In the genomic region with DNA sequence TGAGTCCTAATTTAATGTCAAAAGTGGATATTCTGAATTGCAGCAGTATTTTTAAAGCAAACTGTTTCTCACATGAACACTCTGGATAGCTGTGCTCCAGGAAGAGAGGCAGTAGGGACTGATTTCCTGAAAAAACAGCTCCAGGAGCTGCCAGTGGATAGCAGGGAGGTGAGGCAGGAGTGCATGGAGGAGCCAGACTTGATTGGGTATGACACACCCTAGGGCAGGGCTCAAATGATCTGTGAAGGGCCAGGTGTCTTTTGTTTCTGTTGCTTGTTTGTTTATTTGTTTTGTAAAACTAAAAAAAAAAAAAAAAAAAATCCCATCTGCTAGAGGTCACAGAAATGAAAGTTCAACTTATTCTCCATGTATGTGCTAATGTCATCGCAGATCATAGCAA, we compare ENCODE assay signal across 19 cellular contexts.
A peak's percentile ranks its signal among the peaks of the same experiment; 100 is the strongest.
DNase-seq lines count a peak whose midpoint lies in the region; ATAC-seq, FAIRE-seq and TF ChIP-seq lines count a peak whose summit lies in the region.
"Had no signal": no experiment of that assay in that cellular context is flagged by ENCODE, and none has a peak within 500 bp of the region (broad histone marks: within the 10 kb centered on the region; RNA-seq: fewer than 3 reads in every experiment).

No MANE protein-coding gene starts in this region.

- no peak overlapping the region for H3K56ac ChIP-seq in mesendoderm (ENCODE audit: low read length)

- 76 to 91% (median 87%) methylated on average over 1 of the region's 1 CpG for WGBS in spleen, 5 donors
- WGBS in mesendoderm (ENCODE audit: extremely low coverage, insufficient coverage, low lambda C conversion rate) = no CpG with 5 or more reads among the region's 1 CpG

- no peak overlapping the region for H4K5ac ChIP-seq in mesendoderm (ENCODE audit: low read length)

- intact Hi-C loops in spleen (cut with DNase I; ENCODE audit: low total_unique reads) = no loop called here

- no peak for TF ChIP-seq POLR2A in spleen (IDR thresholded peaks at IDR 0.05)

- no peak overlapping the region for H2BK5ac ChIP-seq in mesendoderm (ENCODE audit: low read length)

- CTCF ChIA-PET in HEK293 (lab: Yijun Ruan, JAX) = interaction anchor here (0.5 to 0.6 kb wide), 2 partner anchors 126 to 135 kb away, joined by 3 read pairs; no protein-coding TSS in a partner anchor

- H3K27me3 ChIP-seq in SJSA1 (replicated peaks) (no peaks in the 10 kb centered on the region), foreskin keratinocyte (no peaks in the 10 kb centered on the region), spleen (replicated peaks in 1 of 7) (no peaks in the 10 kb centered on the region), mesendoderm (ENCODE audit: insufficient read depth, low read length, poor library complexity) (no peaks in the 10 kb centered on the region)

- H3K23ac ChIP-seq in mesendoderm (ENCODE audit: low read length) = no peak overlapping the region

- H2BK15ac ChIP-seq in mesendoderm (replicated peaks; ENCODE audit: low read depth) = no peak overlapping the region

- H3K27ac ChIP-seq in 22Rv1 = peak overlapping the region; percentile 43; the same call in 1 of the 2 replicates
- H3K27ac ChIP-seq in HEK293 (ENCODE audit: extremely low read depth, low read depth, low read length) = no peak overlapping the region
- peak overlapping the region; percentile 99 for H3K27ac ChIP-seq in SJSA1
- peak overlapping the region; percentile 98 for H3K27ac ChIP-seq in foreskin keratinocyte
- H3K27ac ChIP-seq in spleen = peak overlapping the region in 3 of 8 donors; percentile 34 to 63 (median 57)
- no peak overlapping the region for H3K27ac ChIP-seq in mesendoderm (ENCODE audit: low read depth, low read length)

- H3K9ac ChIP-seq in mesendoderm (ENCODE audit: low read length) = no peak overlapping the region

- no peak for FAIRE-seq in GM19239 (lab: Jason Lieb, UNC)
- FAIRE-seq: K562 had no signal

- H3K36me3 ChIP-seq in HEK293 (ENCODE audit: control insufficient read depth in 2 of 2, insufficient read depth in 1 of 2, low read length in 2 of 2) (no peaks in the 10 kb centered on the region), SJSA1 (no peaks in the 10 kb centered on the region), spleen (no peaks in the 10 kb centered on the region), mesendoderm (ENCODE audit: control insufficient read depth, insufficient read depth, low read length) (no peaks in the 10 kb centered on the region)

- no peaks in the 10 kb centered on the region for H3K79me2 ChIP-seq in mesendoderm (ENCODE audit: control insufficient read depth, insufficient read depth, low read length)

- peak in 1 of 2 experiments; percentile 65 for DNase-seq in SJSA1 (ENCODE audit: low read depth in 1 of 2, low spot score in 2 of 2)
- DNase-seq in foreskin keratinocyte = peak in 1 of 2 donors; percentile 65
- no peak for DNase-seq in spleen
- no peak for DNase-seq in foreskin melanocyte
- no peak for DNase-seq in mesendoderm
- no peak for DNase-seq in GM19239 (ENCODE audit: insufficient read length, low spot score)
- DNase-seq: ACHN; activated CD4-positive, alpha-beta memory T cell treated with anti-CD3 and anti-CD28 coated beads for 36 hours; glutamatergic neuron; H9; immature natural killer cell; NCI-H146; NCI-H524; nucleus accumbens; stimulated activated naive B cell treated with anti-CD40 and anti-IgM and Interleukin-4, amounts not matched to agents 10 μg/mL and 1 μg/mL and 100 μg/mL, for 72 hours had no signal

- H3K4me3 ChIP-seq in HEK293 (ENCODE audit: low read depth, low read length) = no peak overlapping the region
- H3K4me3 ChIP-seq in SJSA1 = no peak overlapping the region
- no peak overlapping the region for H3K4me3 ChIP-seq in spleen
- H3K4me3 ChIP-seq in mesendoderm (ENCODE audit: low read length) = no peak overlapping the region
- H3K4me3 ChIP-seq: K562, skin epidermis had no signal

- H3K4ac ChIP-seq in mesendoderm (ENCODE audit: low read depth, low read length) = no peak overlapping the region

- H3K4me1 ChIP-seq in HEK293 (ENCODE audit: control insufficient read depth, insufficient read depth, low read length) = no peaks in the 10 kb centered on the region
- peaks cover 68% of the 10 kb centered on the region for H3K4me1 ChIP-seq in SJSA1 (replicated peaks)
- peaks cover 47% of the 10 kb centered on the region for H3K4me1 ChIP-seq in foreskin keratinocyte
- H3K4me1 ChIP-seq in spleen = peaks cover 0 to 46% (median 24%) of the 10 kb centered on the region in 6 donors
- H3K4me1 ChIP-seq in mesendoderm (ENCODE audit: control insufficient read depth, low read depth, low read length) = peaks cover 6% of the 10 kb centered on the region

- no peaks in the 10 kb centered on the region for H3K79me1 ChIP-seq in mesendoderm (ENCODE audit: low read length)

- H4K8ac ChIP-seq in mesendoderm (ENCODE audit: low read depth, low read length) = no peak overlapping the region

- ATAC-seq in foreskin keratinocyte = no peak
- ATAC-seq: K562; stimulated activated naive B cell treated with anti-CD40 and anti-IgM and Interleukin-4, amounts not matched to agents 10 μg/mL and 1 μg/mL and 100 μg/mL, for 72 hours had no signal

- no peaks in the 10 kb centered on the region for H3K9me3 ChIP-seq in HEK293 (ENCODE audit: control insufficient read depth, insufficient read depth, low read depth, low read length)
- no peaks in the 10 kb centered on the region for H3K9me3 ChIP-seq in SJSA1 (replicated peaks)
- H3K9me3 ChIP-seq in spleen = no peaks in the 10 kb centered on the region

- no peak for TF ChIP-seq CTCF in 22Rv1 (IDR thresholded peaks at IDR 0.05)
- TF ChIP-seq CTCF in HEK293 (tag by site-specific recombination; IDR thresholded peaks at IDR 0.05) = no peak
- TF ChIP-seq CTCF in foreskin keratinocyte (conservative IDR thresholded peaks at IDR 0.05) = no peak
- no peak for TF ChIP-seq CTCF in spleen (IDR thresholded peaks at IDR 0.05 in 8 of 11, conservative IDR thresholded peaks at IDR 0.05 in 3 of 11)

- no peak overlapping the region for H3K18ac ChIP-seq in mesendoderm (ENCODE audit: low read length)

- H3K4me2 ChIP-seq in mesendoderm (ENCODE audit: low read length) = no peak overlapping the region

- H2BK120ac ChIP-seq in mesendoderm (ENCODE audit: low read depth, low read length) = no peak overlapping the region

- no peak overlapping the region for H2AK5ac ChIP-seq in mesendoderm (ENCODE audit: low read length)

- POLR2A ChIA-PET in HEK293 (lab: Yijun Ruan, JAX) = no interaction called here

TF ChIP-seq in HEK293, 187 proteins besides CTCF, POLR2A, EP300 and RAD21:
- no peak for TF ChIP-seq ZNF544 (tag by site-specific recombination; IDR thresholded peaks at IDR 0.05)
- TF ChIP-seq KLF1 (tag by site-specific recombination; IDR thresholded peaks at IDR 0.05) = peak; percentile 46; the same call in 1 of the 2 replicates

Comparison
In these comparisons a context has a peak if more than half of its experiments do, and no peak if none do; other contexts are left out.
1. H3K27ac ChIP-seq: peak in 22Rv1 (single experiment), SJSA1 (single experiment) and foreskin keratinocyte (single experiment); none in HEK293 (single experiment) and mesendoderm (single experiment).